ENCODE assay signal across 14 cellular contexts in genomic region chr9:34370970-34371880, GRCh38. TPM values are rescaled to one million over a fixed set of nuclear protein-coding genes. Genes with fewer than 3 reads are reported as not detected.
A peak's percentile ranks its signal among the peaks of the same experiment; 100 is the strongest.
DNase-seq lines count a peak whose midpoint lies in the region; ATAC-seq and TF ChIP-seq lines count a peak whose summit lies in the region.
"Had no signal": no experiment of that assay in that cellular context is flagged by ENCODE, and none has a peak within 500 bp of the region (broad histone marks: within the 10 kb centered on the region; RNA-seq: fewer than 3 reads in every experiment).

No MANE protein-coding gene starts in this region.

- POLR2A ChIA-PET in IMR-90 (lab: Charles Lee; ENCODE audit: unreplicated experiment): no interaction called here

- H3K27me3 ChIP-seq in IMR-90 (ENCODE audit: control insufficient read depth, insufficient read depth, low read length): peaks cover 26% of the 10 kb centered on the region; the same call in 1 of the 2 replicates
- no peaks in the 10 kb centered on the region for H3K27me3 ChIP-seq in gastrocnemius medialis
- H3K27me3 ChIP-seq: vagina had no signal

- peak; percentile 53 for DNase-seq in activated T-cell treated with anti-CD3 and anti-CD28 coated beads, Interleukin-2, amount 50 U/mL, for 1 hour
- no peak for DNase-seq in activated T-cell treated with anti-CD3 and anti-CD28 coated beads, Interleukin-2, amount 50 U/mL, for 48 hours
- DNase-seq in IMR-90 (no peak), fibroblast of pulmonary artery (ENCODE audit: low read depth) (no peak), gastrocnemius medialis (no peak), COR-L47 (lab: John Stamatoyannopoulos, UW) (no peak), NCI-H2196 treated with DMSO at 0.1 percent for 48 hours (lab: John Stamatoyannopoulos, UW; ENCODE audit: unreplicated experiment) (no peak)
- DNase-seq: activated gamma-delta T cell treated with Interleukin-2 at 50 U/mL for 16 hours, naive B cell, spleen had no signal

- TF ChIP-seq POLR2A in IMR-90 (IDR thresholded peaks at IDR 0.05; ENCODE audit: low read depth, low read length): no peak
- TF ChIP-seq POLR2A in gastrocnemius medialis (IDR thresholded peaks at IDR 0.05): no peak

- no peak overlapping the region for H3K9ac ChIP-seq in IMR-90 (ENCODE audit: low read depth, low read length)

- no peak overlapping the region for H3K23ac ChIP-seq in IMR-90 (ENCODE audit: low read depth, low read length)

- no TSS peak for BruUV-seq in IMR-90 (replicated peaks; lab: Mats Ljungman, UMichigan)

- no peak overlapping the region for H4K5ac ChIP-seq in IMR-90 (ENCODE audit: low read depth, low read length)

- H3K79me1 ChIP-seq in IMR-90 (ENCODE audit: low read depth in 1 of 2, low read length in 2 of 2): no peaks in the 10 kb centered on the region

- ATAC-seq in IMR-90 (ENCODE audit: low read depth) (peak; percentile 41; the same call in 1 of the 2 replicates), gastrocnemius medialis (no peak), HG02970 (IDR thresholded peaks at IDR 0.05; ENCODE audit: low FRiP score, unreplicated experiment) (no peak)
- ATAC-seq: Right ventricle myocardium inferior had no signal

- no peak for TF ChIP-seq RAD21 in IMR-90 (IDR thresholded peaks at IDR 0.05; ENCODE audit: low read length)

- in situ Hi-C loops in IMR-90 (cut with MboI; ENCODE audit: low sequenced_read_pairs) (no loop called here), gastrocnemius medialis (cut with MboI; ENCODE audit: low sequenced_read_pairs in 4 of 4) (no loop called here)

- no peak overlapping the region for H3K4ac ChIP-seq in IMR-90 (ENCODE audit: low read depth, low read length)

- WGBS in IMR-90 (ENCODE audit: extremely low coverage in 2 of 2, insufficient read length in 1 of 2), 2 experiments: 37% methylated on average over 79 of the region's 105 CpGs; no CpG with 5 or more reads in 1 of the 2 experiments

- H4K91ac ChIP-seq in IMR-90 (ENCODE audit: insufficient read depth, low read depth, low read length): no peak overlapping the region

- H2BK5ac ChIP-seq in IMR-90 (ENCODE audit: low read depth, low read length, poor library complexity, severe bottlenecking): no peak overlapping the region

- TF ChIP-seq CTCF in IMR-90 (conservative IDR thresholded peaks at IDR 0.05; ENCODE audit: low read depth, low read length) (no peak), fibroblast of pulmonary artery (IDR thresholded peaks at IDR 0.05; ENCODE audit: low read length, missing control alignments) (no peak), gastrocnemius medialis (IDR thresholded peaks at IDR 0.05 in 4 of 5, conservative IDR thresholded peaks at IDR 0.05 in 1 of 5) (peak in 1 of 5 experiments; percentile 13)

- H3K56ac ChIP-seq in IMR-90 (ENCODE audit: extremely low read depth, insufficient read depth, low read length): no peak overlapping the region

- H3K9me3 ChIP-seq in IMR-90 (ENCODE audit: control insufficient read depth, insufficient read depth, low read length): peaks cover 12% of the 10 kb centered on the region; the same call in 1 of the 2 replicates
- no peaks in the 10 kb centered on the region for H3K9me3 ChIP-seq in gastrocnemius medialis
- H3K9me3 ChIP-seq: vagina had no signal

- dilution Hi-C loops in IMR-90 (cut with HindIII; ENCODE audit: low sequenced_read_pairs, unreplicated experiment): no loop called here

- H2AK5ac ChIP-seq in IMR-90 (ENCODE audit: low read depth, low read length): no peak overlapping the region

- H3K18ac ChIP-seq in IMR-90 (ENCODE audit: low read depth, low read length): no peak overlapping the region

- H2BK20ac ChIP-seq in IMR-90 (ENCODE audit: low read depth, low read length): no peak overlapping the region

- peak overlapping the region; percentile 79 for H3K4me2 ChIP-seq in IMR-90 (ENCODE audit: low read depth, low read length)

- H2BK15ac ChIP-seq in IMR-90 (ENCODE audit: low read depth, low read length): no peak overlapping the region

- H2AK9ac ChIP-seq in IMR-90 (replicated peaks; ENCODE audit: low read depth, low read length, poor library complexity): no peak overlapping the region

- H3K9me1 ChIP-seq in IMR-90 (ENCODE audit: insufficient read depth, low read length): peaks cover 4% of the 10 kb centered on the region; the same call in 1 of the 2 replicates

- no peaks in the 10 kb centered on the region; the same call in 1 of the 2 replicates for H4K20me1 ChIP-seq in IMR-90 (ENCODE audit: insufficient read depth, low read length)

- CTCF ChIA-PET in IMR-90 (lab: Yijun Ruan, JAX): no interaction called here

- H2BK120ac ChIP-seq in IMR-90 (ENCODE audit: low read depth, low read length): no peak overlapping the region

- peaks cover 2% of the 10 kb centered on the region; the same call in 1 of the 2 replicates for H3K4me1 ChIP-seq in IMR-90 (ENCODE audit: control insufficient read depth, insufficient read depth, low read length)
- H3K4me1 ChIP-seq in gastrocnemius medialis: peaks cover 32 to 52% of the 10 kb centered on the region in 2 donors

- H4K8ac ChIP-seq in IMR-90 (ENCODE audit: low read depth in 2 of 2, low read length in 2 of 2): no peak overlapping the region

- H3K36me3 ChIP-seq in IMR-90 (ENCODE audit: control insufficient read depth, insufficient read depth, low read length) (peaks cover 3% of the 10 kb centered on the region; the same call in 1 of the 2 replicates), gastrocnemius medialis (peaks cover 0 to 27% of the 10 kb centered on the region in 2 donors)
- H3K36me3 ChIP-seq: vagina had no signal

- peak overlapping the region; percentile 85 for H2AFZ ChIP-seq in IMR-90 (replicated peaks; ENCODE audit: low read length, poor library complexity)

- no peak overlapping the region for H3K27ac ChIP-seq in IMR-90 (ENCODE audit: insufficient read depth, low read length)
- peak overlapping the region in 3 of 4 donors; percentile 51 to 92 (median 60) for H3K27ac ChIP-seq in gastrocnemius medialis
- H3K27ac ChIP-seq: spleen, vagina, VCaP had no signal

- H3K14ac ChIP-seq in IMR-90 (replicated peaks; ENCODE audit: low read depth, low read length): no peak overlapping the region; the same call in 1 of the 2 replicates

- peak overlapping the region; percentile 14 for H3K4me3 ChIP-seq in IMR-90 (ENCODE audit: insufficient read depth, low read depth, low read length)
- peak overlapping the region; percentile 10 for H3K4me3 ChIP-seq in fibroblast of pulmonary artery (replicated peaks; ENCODE audit: low read depth, low read length)
- H3K4me3 ChIP-seq in gastrocnemius medialis: peak overlapping the region in 3 of 4 donors; percentile 19 to 33 (median 23)

- intact Hi-C loops in IMR-90 (cut with micrococcal nuclease): no loop called here
- intact Hi-C loops in gastrocnemius medialis (cut with DNase I; ENCODE audit: low total_unique reads): no loop called here

TF ChIP-seq in IMR-90, 13 proteins besides CTCF, POLR2A, EP300 and RAD21:
- TF ChIP-seq NFE2L2 (IDR thresholded peaks at IDR 0.05; ENCODE audit: low read depth, low read length) (no peak), USF2 (IDR thresholded peaks at IDR 0.05; ENCODE audit: low read depth, low read length) (no peak), CHD1 (IDR thresholded peaks at IDR 0.05; ENCODE audit: low read depth, low read length) (no peak), SMC3 (IDR thresholded peaks at IDR 0.05; ENCODE audit: low read depth, low read length) (no peak), FOS (IDR thresholded peaks at IDR 0.05; ENCODE audit: low read depth, low read length) (no peak), CEBPB (IDR thresholded peaks at IDR 0.05; ENCODE audit: low read depth, low read length) (no peak), RFX5 (IDR thresholded peaks at IDR 0.05; ENCODE audit: low read depth, low read length) (no peak), ELK1 (IDR thresholded peaks at IDR 0.05; ENCODE audit: borderline replicate concordance, low read depth, low read length) (no peak), BHLHE40 (IDR thresholded peaks at IDR 0.05; ENCODE audit: low read depth, low read length) (no peak), RCOR1 (IDR thresholded peaks at IDR 0.05; ENCODE audit: insufficient replicate concordance, low read length) (no peak), MAZ (IDR thresholded peaks at IDR 0.05; ENCODE audit: borderline replicate concordance, low read depth, low read length) (no peak)

RNA-seq across cellular contexts. Expression of gene MYORG, which starts 5.5 kb away (rescaled TPM):
- total RNA-seq in IMR-90 (2012; rRNA removed) (0.36 and 0.56 TPM in 2 replicates), gastrocnemius medialis (100 to 1,000 TPM in 1 of 4 donors, 10 to 100 TPM in 2, 1 to 10 TPM in 1; 8.6 to 149 (median 49.5) TPM)
- polyA plus RNA-seq in IMR-90 (2012; rRNA removed): 0.60 TPM in 2 replicates
- 0.24 and 0.52 TPM in 2 replicates for polyA plus RNA-seq in IMR-90 (2012; cell fraction: cytosol; rRNA removed)
- polyA plus RNA-seq in IMR-90 (2012; cell fraction: nucleus; rRNA removed; ENCODE audit: low replicate concordance): 0.25 and 0.29 TPM in 2 replicates

RNA-seq across cellular contexts. Expression of gene NUDT2, which starts 41.9 kb away (rescaled TPM):
- 33.9 and 45.0 TPM in 2 replicates for total RNA-seq in IMR-90 (2012; rRNA removed)
- 32.8 and 36.6 TPM in 2 replicates for polyA plus RNA-seq in IMR-90 (2012; rRNA removed)
- polyA plus RNA-seq in IMR-90 (2012; cell fraction: cytosol; rRNA removed): 27.1 and 45.6 TPM in 2 replicates
- 13.9 and 34.5 TPM in 2 replicates for polyA plus RNA-seq in IMR-90 (2012; cell fraction: nucleus; rRNA removed; ENCODE audit: low replicate concordance)
- total RNA-seq in gastrocnemius medialis: 10 to 100 TPM in 3 of 4 donors, 1 to 10 TPM in 1; 8.2 to 19.9 (median 16.1) TPM

RNA-seq across cellular contexts. Expression of gene KIF24, which starts 42.2 kb away (rescaled TPM):
- total RNA-seq in IMR-90 (2012; rRNA removed): 2.5 and 3.0 TPM in 2 replicates
- 1.1 and 1.4 TPM in 2 replicates for polyA plus RNA-seq in IMR-90 (2012; rRNA removed)
- polyA plus RNA-seq in IMR-90 (2012; cell fraction: cytosol; rRNA removed): 0.29 and 0.36 TPM in 2 replicates
- polyA plus RNA-seq in IMR-90 (2012; cell fraction: nucleus; rRNA removed; ENCODE audit: low replicate concordance): 1.3 and 1.8 TPM in 2 replicates
- under 1 TPM; 0.13 to 0.68 (median 0.50) TPM for total RNA-seq in gastrocnemius medialis
